In genomic region chr12:66176105-66176504, GRCh38 we compare ENCODE assay signal across 21 cellular contexts. TPM values are rescaled to one million over a fixed set of nuclear protein-coding genes. Genes with fewer than 3 reads are reported as not detected.
DNase-seq lines count a peak whose midpoint lies in the region; ATAC-seq and TF ChIP-seq lines count a peak whose summit lies in the region.
"Had no signal": no experiment of that assay in that cellular context is flagged by ENCODE, and none has a peak within 500 bp of the region (broad histone marks: within the 10 kb centered on the region; RNA-seq: fewer than 3 reads in every experiment).

No MANE protein-coding gene starts in this region.

- DNase-seq in AG10803 (ENCODE audit: low read depth) (peak; percentile 48), choroid plexus epithelial cell (ENCODE audit: low read depth) (peak; percentile 38), fibroblast of pulmonary artery (ENCODE audit: low read depth) (peak; percentile 76), omental fat pad (ENCODE audit: low spot score) (no peak), iPS-NIHi11 (ENCODE audit: low spot score) (no peak), NCI-H1436 (lab: John Stamatoyannopoulos, UW) (no peak), gastrocnemius medialis (no peak)
- DNase-seq: 8988T, ACHN, DMS153, DND-41, GM23248, H7, NCI-H1092 treated with DMSO at 0.1 percent for 48 hours, NCI-H1436 treated with DMSO at 0.1 percent for 48 hours, NCI-H187 treated with DMSO at 0.1 percent for 48 hours, NCI-H2171 treated with DMSO at 0.1 percent for 48 hours, NCI-H345, NCI-H510A treated with DMSO at 0.1 percent for 48 hours, NCI-H774 had no signal

- no peak for TF ChIP-seq POLR2A in gastrocnemius medialis (IDR thresholded peaks at IDR 0.05)

- H3K9me3 ChIP-seq in gastrocnemius medialis, result no peaks in the 10 kb centered on the region

- no peak overlapping the region for H3K27ac ChIP-seq in gastrocnemius medialis
- H3K27ac ChIP-seq: GM23248 had no signal

- ATAC-seq in omental fat pad (ENCODE audit: low FRiP score) (peak; percentile 75), gastrocnemius medialis (no peak)

- intact Hi-C loops in gastrocnemius medialis (cut with DNase I; ENCODE audit: low total_unique reads), result no loop called here

- H3K4me3 ChIP-seq in AG10803 (ENCODE audit: low read length), result no peak overlapping the region
- no peak overlapping the region for H3K4me3 ChIP-seq in choroid plexus epithelial cell (ENCODE audit: low read depth, low read length)
- H3K4me3 ChIP-seq in fibroblast of pulmonary artery (replicated peaks; ENCODE audit: low read depth, low read length), result no peak overlapping the region
- no peak overlapping the region for H3K4me3 ChIP-seq in gastrocnemius medialis
- H3K4me3 ChIP-seq: GM23248 had no signal

- H3K27me3 ChIP-seq in gastrocnemius medialis, result peaks cover 0 to 11% (median 0%) of the 10 kb centered on the region in 3 donors

- H3K36me3 ChIP-seq in gastrocnemius medialis, result no peaks in the 10 kb centered on the region

- in situ Hi-C loops in gastrocnemius medialis (cut with MboI; ENCODE audit: low sequenced_read_pairs in 4 of 4), result no loop called here

- no peaks in the 10 kb centered on the region for H3K4me1 ChIP-seq in gastrocnemius medialis

- no peak for TF ChIP-seq CTCF in AG10803 (conservative IDR thresholded peaks at IDR 0.05; ENCODE audit: low read length)
- no peak for TF ChIP-seq CTCF in choroid plexus epithelial cell (conservative IDR thresholded peaks at IDR 0.05; ENCODE audit: low read depth, low read length)
- no peak for TF ChIP-seq CTCF in fibroblast of pulmonary artery (IDR thresholded peaks at IDR 0.05; ENCODE audit: low read length, missing control alignments)
- TF ChIP-seq CTCF in omental fat pad (IDR thresholded peaks at IDR 0.05), result no peak
- no peak for TF ChIP-seq CTCF in gastrocnemius medialis (IDR thresholded peaks at IDR 0.05 in 4 of 5, conservative IDR thresholded peaks at IDR 0.05 in 1 of 5)

RNA-seq across cellular contexts. Expression of gene TMBIM4, which starts 6.3 kb away (rescaled TPM):
- total RNA-seq in omental fat pad (100 to 1,000 TPM; 137 to 231 (median 209) TPM), gastrocnemius medialis (100 to 1,000 TPM in 1 of 4 donors, 10 to 100 TPM in 3; 73.5 to 110 (median 80.9) TPM)
- total RNA-seq: H7 had no signal

RNA-seq across cellular contexts. Expression of gene IRAK3, which starts 12.9 kb away (rescaled TPM):
- total RNA-seq in omental fat pad, result 100 to 1,000 TPM in 1 of 4 donors, 10 to 100 TPM in 3; 62.3 to 136 (median 76.2) TPM
- total RNA-seq in gastrocnemius medialis, result 1 to 10 TPM; 4.3 to 7.8 (median 5.4) TPM
- total RNA-seq: HT-29 had no signal

RNA-seq across cellular contexts. Expression of gene LLPH, which starts 45.6 kb away (rescaled TPM):
- total RNA-seq in omental fat pad (10 to 100 TPM in 1 of 4 donors, 1 to 10 TPM in 3; 6.8 to 10.1 (median 7.6) TPM), gastrocnemius medialis (10 to 100 TPM in 2 of 4 donors, 1 to 10 TPM in 2; 9.5 to 21.4 (median 12.5) TPM)

Comparison
In these comparisons a context has a peak if more than half of its experiments do, and no peak if none do; other contexts are left out.
1. DNase-seq: peak in AG10803 (single experiment), choroid plexus epithelial cell (single experiment) and fibroblast of pulmonary artery (single experiment); none in omental fat pad (single experiment), iPS-NIHi11 (single experiment), NCI-H1436 (single experiment) and gastrocnemius medialis (0 of 2).
2. RNA of gene IRAK3, which starts 12.9 kb away (total RNA-seq): 62.3 to 136 TPM in omental fat pad; 4.3 to 7.8 TPM in gastrocnemius medialis; every median in the first group is over 4 times any median in the second.